Comparison of ENCODE assay signal across 9 cellular contexts in genomic region chr9:127562841-127563523, GRCh38. TPM values are rescaled to one million over a fixed set of nuclear protein-coding genes. Genes with fewer than 3 reads are reported as not detected.
DNase-seq lines count a peak whose midpoint lies in the region; ATAC-seq and TF ChIP-seq lines count a peak whose summit lies in the region.
"Had no signal": no experiment of that assay in that cellular context is flagged by ENCODE, and none has a peak within 500 bp of the region (broad histone marks: within the 10 kb centered on the region; RNA-seq: fewer than 3 reads in every experiment).

No MANE protein-coding gene starts in this region.

- TF ChIP-seq CTCF in body of pancreas (IDR thresholded peaks at IDR 0.05): no peak

- TF ChIP-seq POLR2A in body of pancreas (IDR thresholded peaks at IDR 0.05) (no peak), erythroblast (IDR thresholded peaks at IDR 0.05; ENCODE audit: low read length) (no peak)

- H3K27me3 ChIP-seq in body of pancreas: no peaks in the 10 kb centered on the region
- H3K27me3 ChIP-seq in stomach smooth muscle (ENCODE audit: control insufficient read depth in 1 of 2, insufficient read depth in 2 of 2, low read length in 2 of 2): no peaks in the 10 kb centered on the region

- intact Hi-C loops in body of pancreas (cut with DNase I): no loop called here

- H3K9ac ChIP-seq in stomach smooth muscle (ENCODE audit: low read length in 2 of 2): peak overlapping the region; percentile 49 to 58

- H3K4me3 ChIP-seq in body of pancreas: no peak overlapping the region
- H3K4me3 ChIP-seq in stomach smooth muscle (ENCODE audit: low read length in 2 of 2): peak overlapping the region in 1 of 2 donors; percentile 35

- H3K36me3 ChIP-seq in body of pancreas (replicated peaks in 1 of 2; ENCODE audit: insufficient read depth in 1 of 2, low read depth in 2 of 2): no peaks in the 10 kb centered on the region
- H3K36me3 ChIP-seq in stomach smooth muscle (ENCODE audit: control insufficient read depth in 2 of 2, insufficient read depth in 2 of 2, low read length in 2 of 2): peaks cover 0 to 20% of the 10 kb centered on the region in 2 donors

- H3K4me1 ChIP-seq in body of pancreas (peaks cover 91% of the 10 kb centered on the region), stomach smooth muscle (ENCODE audit: control insufficient read depth, insufficient read depth, low read length) (peaks cover 73% of the 10 kb centered on the region)

- DNase-seq in HT-29 (ENCODE audit: low spot score) (peak; percentile 73), body of pancreas (no peak), iris pigment epithelial cell (ENCODE audit: low read depth) (peak; percentile 80), NCI-H2196 (lab: John Stamatoyannopoulos, UW; ENCODE audit: unreplicated experiment) (no peak), NCI-H2171 treated with DMSO at 0.1 percent for 48 hours (lab: John Stamatoyannopoulos, UW) (no peak), erythroblast (lab: John Stamatoyannopoulos, UW) (no peak)

- H3K9me3 ChIP-seq in body of pancreas (no peaks in the 10 kb centered on the region), stomach smooth muscle (ENCODE audit: control insufficient read depth in 2 of 2, low read length in 2 of 2) (no peaks in the 10 kb centered on the region)

- peak overlapping the region; percentile 64 to 82 (median 76) for H3K27ac ChIP-seq in body of pancreas
- peak overlapping the region; percentile 74 for H3K27ac ChIP-seq in stomach smooth muscle (ENCODE audit: low read length)

- ATAC-seq in body of pancreas: no peak
- no peak for ATAC-seq in HG02759 (IDR thresholded peaks at IDR 0.05; ENCODE audit: unreplicated experiment)
- ATAC-seq: left lobe of liver had no signal

- WGBS in body of pancreas, 2 donors: 35 to 48% methylated on average over 11 to 15 of the region's 16 CpGs

RNA-seq across cellular contexts. Expression of gene STXBP1, which starts 49.1 kb away (rescaled TPM):
- total RNA-seq in HT-29 (2014; rRNA removed; shearing (Covaris generic)): 6.3 and 8.0 TPM in 2 replicates
- 10 to 100 TPM; 34.5 to 39.9 TPM for total RNA-seq in body of pancreas

Comparison
In these comparisons a context has a peak if more than half of its experiments do, and no peak if none do; other contexts are left out.
1. DNase-seq: peak in HT-29 (single experiment) and iris pigment epithelial cell (single experiment); none in body of pancreas (0 of 4), NCI-H2196 (single experiment), NCI-H2171 treated with DMSO at 0.1 percent for 48 hours (single experiment) and erythroblast (0 of 2).